In genomic region chr7:151549644-151550043, GRCh38 we compare ENCODE assay signal across 23 cellular contexts.
"Had no signal": no experiment of that assay in that cellular context is flagged by ENCODE, and none has a peak within 500 bp of the region (broad histone marks: within the 10 kb centered on the region; RNA-seq: fewer than 3 reads in every experiment).

No MANE protein-coding gene starts in this region.

- H3K27ac ChIP-seq: SJSA1 had no signal

- H3K36me3 ChIP-seq: MG63, SJSA1 had no signal

- H3K9me3 ChIP-seq: MG63 had no signal

- FAIRE-seq: HTR-8/SVneo, RCC 7860 had no signal

- H3K4me3 ChIP-seq: MG63, SJSA1 had no signal

- H3K27me3 ChIP-seq: MG63, SJSA1 had no signal

- DNase-seq: Karpas-422, KG1, MG63, NCI-H1092, NCI-H1105 treated with DMSO at 0.1 percent for 48 hours, NCI-H1417 treated with DMSO at 0.1 percent for 48 hours, NCI-H146, NCI-H1694 treated with DMSO at 0.1 percent for 48 hours, NCI-H1930, NCI-H2081, NCI-H2171, NCI-H226, NCI-H446, NCI-H510A, NCI-H524 treated with DMSO at 0.1 percent for 48 hours, NCI-H69, NCI-H774, Right ventricle myocardium superior, RPMI8226, SIG-M5 had no signal
